In genomic region chr15:41603941-41604660, GRCh38 we compare ENCODE assay signal across 8 cellular contexts. TPM values are rescaled to one million over a fixed set of nuclear protein-coding genes. Genes with fewer than 3 reads are reported as not detected.
DNase-seq lines count a peak whose midpoint lies in the region; TF ChIP-seq lines count a peak whose summit lies in the region.

No MANE protein-coding gene starts in this region.

- peak overlapping the region; percentile 74 for H3K4me3 Mint-ChIP-seq in osteocyte (ENCODE audit: unreplicated experiment)
- H3K4me3 Mint-ChIP-seq in type B pancreatic cell: peak overlapping the region; percentile 64

- TF ChIP-seq RAD21 in Ishikawa (IDR thresholded peaks at IDR 0.05; ENCODE audit: low read depth): peak; percentile 69

- TF ChIP-seq CTCF in osteocyte (IDR thresholded peaks at IDR 0.05): peak; percentile 83
- peak; percentile 82 for TF ChIP-seq CTCF in type B pancreatic cell (conservative IDR thresholded peaks at IDR 0.05)

- no peak for TF ChIP-seq EP300 in Ishikawa (IDR thresholded peaks at IDR 0.05; ENCODE audit: borderline replicate concordance)

- in situ Hi-C loops in SK-MEL-5 (cut with HindIII; ENCODE audit: low pct_unique_long_range_greater_than_20kb, low sequenced_read_pairs): no loop called here

- H3K27ac Mint-ChIP-seq in osteocyte (ENCODE audit: unreplicated experiment): peak overlapping the region; percentile 36
- no peak overlapping the region for H3K27ac Mint-ChIP-seq in type B pancreatic cell

- peaks cover 10% of the 10 kb centered on the region for H3K4me1 Mint-ChIP-seq in osteocyte (ENCODE audit: unreplicated experiment)
- H3K4me1 Mint-ChIP-seq in type B pancreatic cell (ENCODE audit: unreplicated experiment): peaks cover 16% of the 10 kb centered on the region

- H3K9me3 Mint-ChIP-seq in osteocyte (ENCODE audit: unreplicated experiment): no peaks in the 10 kb centered on the region
- H3K9me3 Mint-ChIP-seq in type B pancreatic cell: no peaks in the 10 kb centered on the region

- DNase-seq in DMS79 (lab: John Stamatoyannopoulos, UW) (peak; percentile 3), SK-MEL-5 (ENCODE audit: low read depth, low spot score) (peak; percentile 88), globus pallidus (ENCODE audit: low spot score) (peak; percentile 79), osteocyte (ENCODE audit: extremely low spot score, unreplicated experiment) (no peak), type B pancreatic cell (ENCODE audit: extremely low spot score, unreplicated experiment) (no peak), 8988T (no peak)
- peak; percentile 53 for DNase-seq in activated naive CD4-positive, alpha-beta T cell treated with anti-CD3 and anti-CD28 coated beads, Interleukin-2, amount 50 U/mL, for 16 hours

- H3K27me3 Mint-ChIP-seq in osteocyte (ENCODE audit: unreplicated experiment): peaks cover 10% of the 10 kb centered on the region
- H3K27me3 Mint-ChIP-seq in type B pancreatic cell: peaks cover 5% of the 10 kb centered on the region

- H3K36me3 Mint-ChIP-seq in osteocyte (ENCODE audit: unreplicated experiment) (no peaks in the 10 kb centered on the region), type B pancreatic cell (no peaks in the 10 kb centered on the region)

TF ChIP-seq in Ishikawa, 13 proteins besides CTCF, POLR2A, EP300 and RAD21:
- TF ChIP-seq TAF1 (IDR thresholded peaks at IDR 0.05; ENCODE audit: low read depth) (no peak), YY1 (IDR thresholded peaks at IDR 0.05; ENCODE audit: low read depth) (no peak), EGR1 (IDR thresholded peaks at IDR 0.05) (no peak), MAX (IDR thresholded peaks at IDR 0.05) (peak; percentile 25)

RNA-seq across cellular contexts. Expression of gene TYRO3, which starts 45.1 kb away (rescaled TPM):
- total RNA-seq in SK-MEL-5 (2014; rRNA removed; shearing (Covaris generic)): 79.0 and 81.2 TPM in 2 replicates
- polyA plus RNA-seq in SK-MEL-5 (2015; cell fraction: cytosol; rRNA removed): 63.8 and 95.7 TPM in 2 replicates
- 61.7 and 90.2 TPM in 2 replicates for polyA plus RNA-seq in SK-MEL-5 (2015; cell fraction: nucleus; rRNA removed)
- total RNA-seq in osteocyte (8.1 and 8.3 TPM in 2 replicates), type B pancreatic cell (ENCODE audit: low replicate concordance) (43.0 and 44.1 TPM in 2 replicates)

RNA-seq across cellular contexts. Expression of gene MGA, which starts 56.1 kb away (rescaled TPM):
- total RNA-seq in SK-MEL-5 (2014; rRNA removed; shearing (Covaris generic)): 26.1 and 28.8 TPM in 2 replicates
- 5.0 and 6.5 TPM in 2 replicates for polyA plus RNA-seq in SK-MEL-5 (2015; cell fraction: cytosol; rRNA removed)
- 13.9 and 26.6 TPM in 2 replicates for polyA plus RNA-seq in SK-MEL-5 (2015; cell fraction: nucleus; rRNA removed)
- 47.2 and 50.1 TPM in 2 replicates for total RNA-seq in osteocyte
- total RNA-seq in type B pancreatic cell (ENCODE audit: low replicate concordance): 45.4 and 54.9 TPM in 2 replicates

Comparison
In these comparisons a context has a peak if more than half of its experiments do, and no peak if none do; other contexts are left out.
1. DNase-seq: peak in DMS79 (single experiment), SK-MEL-5 (single experiment), activated naive CD4-positive, alpha-beta T cell treated with anti-CD3 and anti-CD28 coated beads, Interleukin-2, amount 50 U/mL, for 16 hours (single experiment) and globus pallidus (single experiment); none in osteocyte (single experiment), type B pancreatic cell (single experiment) and 8988T (single experiment).